ENCODE assay signal across 19 cellular contexts in the genomic region with DNA sequence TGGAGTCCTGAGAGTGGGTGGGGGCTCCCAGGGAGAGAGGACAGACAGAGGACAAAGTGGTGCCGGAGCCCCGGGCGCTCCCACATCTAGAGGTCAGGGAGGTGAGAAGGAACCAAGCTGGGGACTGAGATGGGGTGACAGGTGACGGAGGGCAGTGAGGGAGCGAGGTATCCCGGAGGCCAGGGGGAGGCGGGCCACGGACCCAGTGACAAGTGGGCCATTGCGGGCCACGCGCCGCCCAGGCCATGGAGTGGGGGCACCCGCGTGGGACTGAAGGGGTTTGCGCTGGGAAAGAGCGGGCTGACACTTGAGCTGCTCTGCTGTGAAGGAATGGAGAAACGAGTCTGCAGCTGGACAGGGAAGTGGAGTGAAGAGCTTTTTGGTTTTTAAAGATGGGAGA. TPM values are rescaled to one million over a fixed set of nuclear protein-coding genes. Genes with fewer than 3 reads are reported as not detected.
A peak's percentile ranks its signal among the peaks of the same experiment; 100 is the strongest.
DNase-seq lines count a peak whose midpoint lies in the region; ATAC-seq and TF ChIP-seq lines count a peak whose summit lies in the region.
"Had no signal": no experiment of that assay in that cellular context is flagged by ENCODE, and none has a peak within 500 bp of the region (broad histone marks: within the 10 kb centered on the region; RNA-seq: fewer than 3 reads in every experiment).

No MANE protein-coding gene starts in this region.

- no peaks in the 10 kb centered on the region for H3K27me3 ChIP-seq in CD4-positive, alpha-beta memory T cell (ENCODE audit: insufficient read depth, low read length)
- H3K27me3 ChIP-seq: colonic mucosa had no signal

- no peak for TF ChIP-seq CTCF in GM20000 (IDR thresholded peaks at IDR 0.05; ENCODE audit: extremely low read depth, missing control alignments)

- intact Hi-C loops in CD4-positive, alpha-beta memory T cell (cut with micrococcal nuclease) = no loop called here
- intact Hi-C loops in activated T-helper 2 cell treated with anti-CD3 and anti-CD28 coated beads, Interferon-gamma antibody, Interleukin-2, Interleukin-4, amounts not matched to agents 10 μg/mL and 5 μg/mL and 100 μg/mL, durations not matched to agents 14 hours and 24 hours and 36 hours (cut with micrococcal nuclease) = loop anchor here (5.0 kb wide), 2 partner anchors 643 to 1017 kb away; a partner anchor contains a TSS

- H3K36me3 Mint-ChIP-seq in T-helper 2 cell treated with Interferon-gamma antibody and Interleukin-4, amounts not matched to agents 5 μg/mL and 100 μg/mL, for 36 hours (ENCODE audit: low read depth) = peaks cover 4% of the 10 kb centered on the region
- peaks cover 14 to 15% of the 10 kb centered on the region in 2 donors for H3K36me3 Mint-ChIP-seq in CD4-positive, alpha-beta memory T cell
- H3K36me3 Mint-ChIP-seq in activated T-helper 2 cell treated with anti-CD3 and anti-CD28 coated beads, Interferon-gamma antibody, Interleukin-2, Interleukin-4, amounts not matched to agents 10 μg/mL and 5 μg/mL and 100 μg/mL, durations not matched to agents 14 hours and 24 hours and 36 hours (ENCODE audit: low read depth) = peaks cover 3% of the 10 kb centered on the region
- H3K36me3 Mint-ChIP-seq in naive thymus-derived CD8-positive, alpha-beta T cell = peaks cover 0 to 5% (median 0%) of the 10 kb centered on the region in 3 donors

- H3K4me1 ChIP-seq in CD4-positive, alpha-beta memory T cell (ENCODE audit: insufficient read depth, low read length) = peaks cover 28% of the 10 kb centered on the region
- H3K4me1 ChIP-seq: colonic mucosa had no signal

- peak overlapping the region; percentile 55 for H3K27ac Mint-ChIP-seq in T-helper 2 cell treated with Interferon-gamma antibody and Interleukin-4, amounts not matched to agents 5 μg/mL and 100 μg/mL, for 36 hours
- peak overlapping the region in 6 of 7 donors; percentile 1 to 78 (median 41) for H3K27ac Mint-ChIP-seq in CD4-positive, alpha-beta memory T cell
- H3K27ac Mint-ChIP-seq in activated T-helper 2 cell treated with anti-CD3 and anti-CD28 coated beads, Interferon-gamma antibody, Interleukin-2, Interleukin-4, amounts not matched to agents 10 μg/mL and 5 μg/mL and 100 μg/mL, durations not matched to agents 14 hours and 24 hours and 36 hours = no peak overlapping the region
- peak overlapping the region in 6 of 10 donors; percentile 14 to 87 (median 40) for H3K27ac Mint-ChIP-seq in naive thymus-derived CD8-positive, alpha-beta T cell

- no peak overlapping the region for H3K4me3 ChIP-seq in CD4-positive, alpha-beta memory T cell (ENCODE audit: low read length in 2 of 2)
- H3K4me3 ChIP-seq: colonic mucosa, mucosa of descending colon had no signal

- POLR2A ChIA-PET in CD4-positive, alpha-beta memory T cell (lab: Charles Lee; ENCODE audit: partially characterized antibody) = no interaction called here
- POLR2A ChIA-PET in naive thymus-derived CD8-positive, alpha-beta T cell (lab: Charles Lee) = no interaction called here

- no peaks in the 10 kb centered on the region for H3K36me3 ChIP-seq in CD4-positive, alpha-beta memory T cell (ENCODE audit: insufficient read depth, low read length)
- H3K36me3 ChIP-seq: colonic mucosa had no signal

- peaks cover 18% of the 10 kb centered on the region for H3K4me1 Mint-ChIP-seq in T-helper 2 cell treated with Interferon-gamma antibody and Interleukin-4, amounts not matched to agents 5 μg/mL and 100 μg/mL, for 36 hours (ENCODE audit: low read depth)
- H3K4me1 Mint-ChIP-seq in CD4-positive, alpha-beta memory T cell = peaks cover 19 to 42% (median 29%) of the 10 kb centered on the region in 4 donors
- peaks cover 20% of the 10 kb centered on the region for H3K4me1 Mint-ChIP-seq in activated T-helper 2 cell treated with anti-CD3 and anti-CD28 coated beads, Interferon-gamma antibody, Interleukin-2, Interleukin-4, amounts not matched to agents 10 μg/mL and 5 μg/mL and 100 μg/mL, durations not matched to agents 14 hours and 24 hours and 36 hours (ENCODE audit: low read depth)
- H3K4me1 Mint-ChIP-seq in naive thymus-derived CD8-positive, alpha-beta T cell = peaks cover 22 to 40% (median 30%) of the 10 kb centered on the region in 4 donors

- H3K9me3 ChIP-seq in CD4-positive, alpha-beta memory T cell (ENCODE audit: control insufficient read depth in 1 of 2, low read length in 2 of 2) = no peaks in the 10 kb centered on the region
- H3K9me3 ChIP-seq: colonic mucosa, mucosa of descending colon had no signal

- no peaks in the 10 kb centered on the region for H3K27me3 Mint-ChIP-seq in T-helper 2 cell treated with Interferon-gamma antibody and Interleukin-4, amounts not matched to agents 5 μg/mL and 100 μg/mL, for 36 hours (ENCODE audit: low read depth)
- H3K27me3 Mint-ChIP-seq in CD4-positive, alpha-beta memory T cell = no peaks in the 10 kb centered on the region
- H3K27me3 Mint-ChIP-seq in activated T-helper 2 cell treated with anti-CD3 and anti-CD28 coated beads, Interferon-gamma antibody, Interleukin-2, Interleukin-4, amounts not matched to agents 10 μg/mL and 5 μg/mL and 100 μg/mL, durations not matched to agents 14 hours and 24 hours and 36 hours (ENCODE audit: low read depth) = no peaks in the 10 kb centered on the region
- H3K27me3 Mint-ChIP-seq in naive thymus-derived CD8-positive, alpha-beta T cell = no peaks in the 10 kb centered on the region

- no peak overlapping the region for H3K27ac ChIP-seq in CD4-positive, alpha-beta memory T cell (ENCODE audit: low read depth, low read length)
- H3K27ac ChIP-seq: colonic mucosa, epithelial cell of prostate had no signal

- H3K9me3 Mint-ChIP-seq in T-helper 2 cell treated with Interferon-gamma antibody and Interleukin-4, amounts not matched to agents 5 μg/mL and 100 μg/mL, for 36 hours = no peaks in the 10 kb centered on the region
- H3K9me3 Mint-ChIP-seq in CD4-positive, alpha-beta memory T cell = no peaks in the 10 kb centered on the region
- no peaks in the 10 kb centered on the region for H3K9me3 Mint-ChIP-seq in activated T-helper 2 cell treated with anti-CD3 and anti-CD28 coated beads, Interferon-gamma antibody, Interleukin-2, Interleukin-4, amounts not matched to agents 10 μg/mL and 5 μg/mL and 100 μg/mL, durations not matched to agents 14 hours and 24 hours and 36 hours
- no peaks in the 10 kb centered on the region for H3K9me3 Mint-ChIP-seq in naive thymus-derived CD8-positive, alpha-beta T cell

- peak overlapping the region; percentile 87 for H3K4me3 Mint-ChIP-seq in T-helper 2 cell treated with Interferon-gamma antibody and Interleukin-4, amounts not matched to agents 5 μg/mL and 100 μg/mL, for 36 hours
- peak overlapping the region in 7 of 8 donors; percentile 36 to 92 (median 54) for H3K4me3 Mint-ChIP-seq in CD4-positive, alpha-beta memory T cell
- H3K4me3 Mint-ChIP-seq in activated T-helper 2 cell treated with anti-CD3 and anti-CD28 coated beads, Interferon-gamma antibody, Interleukin-2, Interleukin-4, amounts not matched to agents 10 μg/mL and 5 μg/mL and 100 μg/mL, durations not matched to agents 14 hours and 24 hours and 36 hours (ENCODE audit: low read depth) = peak overlapping the region; percentile 9
- peak overlapping the region in 9 of 10 donors; percentile 19 to 86 (median 46) for H3K4me3 Mint-ChIP-seq in naive thymus-derived CD8-positive, alpha-beta T cell

- CTCF ChIA-PET in CD4-positive, alpha-beta memory T cell (lab: Charles Lee; ENCODE audit: partially characterized antibody) = interaction anchor here (1.3 to 6.1 kb wide), 2 partner anchors 12 to 26 kb away, joined by 3 to 42 read pairs; no protein-coding TSS in a partner anchor

- ATAC-seq in naive thymus-derived CD8-positive, alpha-beta T cell = no peak
- ATAC-seq in HG02610 (IDR thresholded peaks at IDR 0.05; ENCODE audit: unreplicated experiment) (no peak), HG03280 (IDR thresholded peaks at IDR 0.05; ENCODE audit: unreplicated experiment) (no peak)
- ATAC-seq: mucosa of descending colon had no signal

- no peak for DNase-seq in T-helper 2 cell treated with Interferon-gamma antibody and Interleukin-4, amounts not matched to agents 5 μg/mL and 100 μg/mL, for 36 hours (ENCODE audit: low spot score)
- DNase-seq in T-helper 2 cell = no peak
- peak in 1 of 5 donors; percentile 21 for DNase-seq in CD4-positive, alpha-beta memory T cell
- no peak for DNase-seq in activated T-helper 2 cell treated with anti-CD3 and anti-CD28 coated beads, Interferon-gamma antibody, Interleukin-2, Interleukin-4, amounts not matched to agents 10 μg/mL and 5 μg/mL and 100 μg/mL, durations not matched to agents 14 hours and 24 hours and 36 hours (ENCODE audit: low spot score)
- DNase-seq in naive thymus-derived CD8-positive, alpha-beta T cell = no peak
- no peak for DNase-seq in GM20000 (ENCODE audit: low spot score)
- DNase-seq: colonic mucosa, COR-L47, GDM1, Kasumi-1, NCI-H1436 treated with DMSO at 0.1 percent for 48 hours, SIG-M5 had no signal

RNA-seq across cellular contexts. Expression of a gene that starts 2.6 kb away (rescaled TPM):
- total RNA-seq in CD4-positive, alpha-beta memory T cell = 1 to 10 TPM; 8.1 to 9.1 TPM
- under 1 TPM in 1 of 2 donors, not detected in 1; 0.47 TPM for polyA plus RNA-seq in CD4-positive, alpha-beta memory T cell
- 8.6 and 9.5 TPM in 2 replicates for total RNA-seq in activated T-helper 2 cell treated with anti-CD3 and anti-CD28 coated beads, Interferon-gamma antibody, Interleukin-2, Interleukin-4, amounts not matched to agents 10 μg/mL and 5 μg/mL and 100 μg/mL, durations not matched to agents 14 hours and 24 hours and 36 hours
- total RNA-seq in naive thymus-derived CD8-positive, alpha-beta T cell = 10 to 100 TPM; 13.2 to 15.6 TPM
- polyA plus RNA-seq in naive thymus-derived CD8-positive, alpha-beta T cell = under 1 TPM; 0.26 to 0.42 (median 0.32) TPM

RNA-seq across cellular contexts. Expression of a gene that starts 5.9 kb away (rescaled TPM):
- 1 to 10 TPM; 2.7 to 3.1 TPM for total RNA-seq in CD4-positive, alpha-beta memory T cell
- 1 to 10 TPM; 2.6 to 3.2 TPM for polyA plus RNA-seq in CD4-positive, alpha-beta memory T cell
- 20.0 and 20.2 TPM in 2 replicates for total RNA-seq in activated T-helper 2 cell treated with anti-CD3 and anti-CD28 coated beads, Interferon-gamma antibody, Interleukin-2, Interleukin-4, amounts not matched to agents 10 μg/mL and 5 μg/mL and 100 μg/mL, durations not matched to agents 14 hours and 24 hours and 36 hours
- 10 to 100 TPM in 1 of 2 experiments, 1 to 10 TPM in 1; 8.0 to 10.4 TPM for total RNA-seq in naive thymus-derived CD8-positive, alpha-beta T cell
- 1 to 10 TPM; 4.1 to 8.8 (median 7.7) TPM for polyA plus RNA-seq in naive thymus-derived CD8-positive, alpha-beta T cell

RNA-seq across cellular contexts. Expression of a gene that starts 9.2 kb away (rescaled TPM):
- total RNA-seq in CD4-positive, alpha-beta memory T cell = under 1 TPM; 0.20 to 0.36 TPM
- polyA plus RNA-seq in CD4-positive, alpha-beta memory T cell = not detected
- 0.41 and 0.71 TPM in 2 replicates for total RNA-seq in activated T-helper 2 cell treated with anti-CD3 and anti-CD28 coated beads, Interferon-gamma antibody, Interleukin-2, Interleukin-4, amounts not matched to agents 10 μg/mL and 5 μg/mL and 100 μg/mL, durations not matched to agents 14 hours and 24 hours and 36 hours
- total RNA-seq in naive thymus-derived CD8-positive, alpha-beta T cell = 1 to 10 TPM; 1.3 to 1.4 TPM
- under 1 TPM in 2 of 3 donors, not detected in 1; 0.02 to 0.11 TPM for polyA plus RNA-seq in naive thymus-derived CD8-positive, alpha-beta T cell
- polyA plus RNA-seq: keratinocyte had no signal

RNA-seq across cellular contexts. Expression of a gene that starts 14.5 kb away (rescaled TPM):
- total RNA-seq in CD4-positive, alpha-beta memory T cell = not detected
- not detected for polyA plus RNA-seq in CD4-positive, alpha-beta memory T cell
- not detected in 2 replicates for total RNA-seq in activated T-helper 2 cell treated with anti-CD3 and anti-CD28 coated beads, Interferon-gamma antibody, Interleukin-2, Interleukin-4, amounts not matched to agents 10 μg/mL and 5 μg/mL and 100 μg/mL, durations not matched to agents 14 hours and 24 hours and 36 hours
- total RNA-seq in naive thymus-derived CD8-positive, alpha-beta T cell = not detected
- not detected for polyA plus RNA-seq in naive thymus-derived CD8-positive, alpha-beta T cell
- total RNA-seq: A172, colonic mucosa, mucosa of descending colon, posterior vena cava had no signal
- polyA plus RNA-seq: keratinocyte had no signal

RNA-seq across cellular contexts. Expression of a gene that starts 17.6 kb away (rescaled TPM):
- total RNA-seq in CD4-positive, alpha-beta memory T cell = 10 to 100 TPM in 1 of 2 experiments, 1 to 10 TPM in 1; 9.9 to 13.7 TPM
- 10 to 100 TPM; 24.7 to 29.4 TPM for polyA plus RNA-seq in CD4-positive, alpha-beta memory T cell
- 30.4 and 34.8 TPM in 2 replicates for total RNA-seq in activated T-helper 2 cell treated with anti-CD3 and anti-CD28 coated beads, Interferon-gamma antibody, Interleukin-2, Interleukin-4, amounts not matched to agents 10 μg/mL and 5 μg/mL and 100 μg/mL, durations not matched to agents 14 hours and 24 hours and 36 hours
- total RNA-seq in naive thymus-derived CD8-positive, alpha-beta T cell = 10 to 100 TPM; 10.5 to 11.0 TPM
- polyA plus RNA-seq in naive thymus-derived CD8-positive, alpha-beta T cell = 10 to 100 TPM; 30.5 to 35.6 (median 34.2) TPM

Comparison
In these comparisons a context has a peak if more than half of its experiments do, and no peak if none do; other contexts are left out.
1. H3K4me3 Mint-ChIP-seq: peak in every context shown above with its lines; median percentile 87 in T-helper 2 cell treated with Interferon-gamma antibody and Interleukin-4, amounts not matched to agents 5 μg/mL and 100 μg/mL, for 36 hours; 54 in CD4-positive, alpha-beta memory T cell; 46 in naive thymus-derived CD8-positive, alpha-beta T cell; 9 in activated T-helper 2 cell treated with anti-CD3 and anti-CD28 coated beads, Interferon-gamma antibody, Interleukin-2, Interleukin-4, amounts not matched to agents 10 μg/mL and 5 μg/mL and 100 μg/mL, durations not matched to agents 14 hours and 24 hours and 36 hours.